Comparison of ENCODE assay signal across 1 cellular context in the genomic region with DNA sequence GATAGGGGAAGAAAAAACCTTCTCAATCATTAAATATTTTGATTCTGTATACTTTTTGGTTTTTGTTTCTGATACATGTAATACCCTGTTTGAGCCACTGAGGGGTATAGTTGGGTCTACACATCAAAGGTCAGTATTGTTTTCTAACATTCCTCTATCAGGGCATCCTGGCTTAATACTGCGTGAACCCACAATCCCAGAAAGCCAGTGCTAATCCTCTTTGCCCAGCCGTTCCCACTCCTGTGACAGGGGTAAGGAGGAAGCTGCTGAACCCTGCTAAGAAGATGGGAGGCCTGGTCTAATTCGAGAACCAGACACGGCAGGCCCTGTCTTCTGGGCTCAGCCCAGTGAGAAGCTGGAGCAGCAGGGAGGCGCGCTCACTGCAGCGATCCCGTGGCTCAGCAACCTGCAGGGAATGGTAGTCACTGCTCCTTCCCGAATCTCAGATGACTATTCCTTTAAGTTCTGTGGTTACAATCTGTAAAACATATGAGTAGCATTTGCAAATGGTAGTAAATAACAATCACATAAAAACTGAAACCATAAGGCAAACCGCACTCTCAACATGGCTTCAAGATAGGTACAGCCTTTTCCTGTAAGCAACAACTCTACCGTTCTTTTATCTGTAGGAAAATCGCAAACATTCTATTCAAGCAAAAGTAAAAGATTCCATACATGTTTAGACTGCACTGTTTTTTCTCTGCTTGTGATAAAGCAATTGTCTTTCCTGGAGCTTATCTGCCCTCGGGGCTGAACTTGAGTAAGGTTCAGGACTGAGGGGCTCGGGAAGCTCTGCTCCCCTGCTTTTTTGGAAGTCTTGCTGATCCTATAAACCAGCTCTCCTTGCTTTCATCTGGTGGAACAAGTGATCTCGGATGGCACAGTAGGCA.
TF ChIP-seq lines count a peak whose summit lies in the region.

No MANE protein-coding gene starts in this region.

TF ChIP-seq in GM23338, 12 proteins besides CTCF, POLR2A, EP300 and RAD21 (continued from another document):
- TF ChIP-seq, protein P1, sequence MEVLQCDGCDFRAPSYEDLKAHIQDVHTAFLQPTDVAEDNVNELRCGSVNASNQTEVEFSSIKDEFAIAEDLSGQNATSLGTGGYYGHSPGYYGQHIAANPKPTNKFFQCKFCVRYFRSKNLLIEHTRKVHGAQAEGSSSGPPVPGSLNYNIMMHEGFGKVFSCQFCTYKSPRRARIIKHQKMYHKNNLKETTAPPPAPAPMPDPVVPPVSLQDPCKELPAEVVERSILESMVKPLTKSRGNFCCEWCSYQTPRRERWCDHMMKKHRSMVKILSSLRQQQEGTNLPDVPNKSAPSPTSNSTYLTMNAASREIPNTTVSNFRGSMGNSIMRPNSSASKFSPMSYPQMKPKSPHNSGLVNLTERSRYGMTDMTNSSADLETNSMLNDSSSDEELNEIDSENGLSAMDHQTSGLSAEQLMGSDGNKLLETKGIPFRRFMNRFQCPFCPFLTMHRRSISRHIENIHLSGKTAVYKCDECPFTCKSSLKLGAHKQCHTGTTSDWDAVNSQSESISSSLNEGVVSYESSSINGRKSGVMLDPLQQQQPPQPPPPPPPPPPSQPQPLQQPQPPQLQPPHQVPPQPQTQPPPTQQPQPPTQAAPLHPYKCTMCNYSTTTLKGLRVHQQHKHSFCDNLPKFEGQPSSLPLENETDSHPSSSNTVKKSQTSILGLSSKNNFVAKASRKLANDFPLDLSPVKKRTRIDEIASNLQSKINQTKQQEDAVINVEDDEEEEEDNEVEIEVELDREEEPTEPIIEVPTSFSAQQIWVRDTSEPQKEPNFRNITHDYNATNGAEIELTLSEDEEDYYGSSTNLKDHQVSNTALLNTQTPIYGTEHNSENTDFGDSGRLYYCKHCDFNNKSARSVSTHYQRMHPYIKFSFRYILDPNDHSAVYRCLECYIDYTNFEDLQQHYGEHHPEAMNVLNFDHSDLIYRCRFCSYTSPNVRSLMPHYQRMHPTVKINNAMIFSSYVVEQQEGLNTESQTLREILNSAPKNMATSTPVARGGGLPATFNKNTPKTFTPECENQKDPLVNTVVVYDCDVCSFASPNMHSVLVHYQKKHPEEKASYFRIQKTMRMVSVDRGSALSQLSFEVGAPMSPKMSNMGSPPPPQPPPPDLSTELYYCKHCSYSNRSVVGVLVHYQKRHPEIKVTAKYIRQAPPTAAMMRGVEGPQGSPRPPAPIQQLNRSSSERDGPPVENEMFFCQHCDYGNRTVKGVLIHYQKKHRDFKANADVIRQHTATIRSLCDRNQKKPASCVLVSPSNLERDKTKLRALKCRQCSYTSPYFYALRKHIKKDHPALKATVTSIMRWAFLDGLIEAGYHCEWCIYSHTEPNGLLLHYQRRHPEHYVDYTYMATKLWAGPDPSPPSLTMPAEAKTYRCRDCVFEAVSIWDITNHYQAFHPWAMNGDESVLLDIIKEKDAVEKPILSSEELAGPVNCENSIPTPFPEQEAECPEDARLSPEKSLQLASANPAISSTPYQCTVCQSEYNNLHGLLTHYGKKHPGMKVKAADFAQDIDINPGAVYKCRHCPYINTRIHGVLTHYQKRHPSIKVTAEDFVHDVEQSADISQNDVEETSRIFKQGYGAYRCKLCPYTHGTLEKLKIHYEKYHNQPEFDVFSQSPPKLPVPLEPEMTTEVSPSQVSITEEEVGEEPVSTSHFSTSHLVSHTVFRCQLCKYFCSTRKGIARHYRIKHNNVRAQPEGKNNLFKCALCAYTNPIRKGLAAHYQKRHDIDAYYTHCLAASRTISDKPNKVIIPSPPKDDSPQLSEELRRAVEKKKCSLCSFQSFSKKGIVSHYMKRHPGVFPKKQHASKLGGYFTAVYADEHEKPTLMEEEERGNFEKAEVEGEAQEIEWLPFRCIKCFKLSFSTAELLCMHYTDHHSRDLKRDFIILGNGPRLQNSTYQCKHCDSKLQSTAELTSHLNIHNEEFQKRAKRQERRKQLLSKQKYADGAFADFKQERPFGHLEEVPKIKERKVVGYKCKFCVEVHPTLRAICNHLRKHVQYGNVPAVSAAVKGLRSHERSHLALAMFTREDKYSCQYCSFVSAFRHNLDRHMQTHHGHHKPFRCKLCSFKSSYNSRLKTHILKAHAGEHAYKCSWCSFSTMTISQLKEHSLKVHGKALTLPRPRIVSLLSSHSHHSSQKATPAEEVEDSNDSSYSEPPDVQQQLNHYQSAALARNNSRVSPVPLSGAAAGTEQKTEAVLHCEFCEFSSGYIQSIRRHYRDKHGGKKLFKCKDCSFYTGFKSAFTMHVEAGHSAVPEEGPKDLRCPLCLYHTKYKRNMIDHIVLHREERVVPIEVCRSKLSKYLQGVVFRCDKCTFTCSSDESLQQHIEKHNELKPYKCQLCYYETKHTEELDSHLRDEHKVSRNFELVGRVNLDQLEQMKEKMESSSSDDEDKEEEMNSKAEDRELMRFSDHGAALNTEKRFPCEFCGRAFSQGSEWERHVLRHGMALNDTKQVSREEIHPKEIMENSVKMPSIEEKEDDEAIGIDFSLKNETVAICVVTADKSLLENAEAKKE (CRISPR knock-in tag; IDR thresholded peaks at IDR 0.05), result no peak
- TF ChIP-seq ZNF114 (CRISPR knock-in tag; IDR thresholded peaks at IDR 0.05) (no peak), EZH2phosphoT487 (IDR thresholded peaks at IDR 0.05; ENCODE audit: unreplicated experiment) (no peak), EZH2 (IDR thresholded peaks at IDR 0.05; ENCODE audit: low read depth, unreplicated experiment) (no peak)
